Comparison of ENCODE assay signal across 14 cellular contexts in genomic region chr6:11766056-11766455, GRCh38. TPM values are rescaled to one million over a fixed set of nuclear protein-coding genes. Genes with fewer than 3 reads are reported as not detected.
DNase-seq lines count a peak whose midpoint lies in the region; TF ChIP-seq lines count a peak whose summit lies in the region.
"Had no signal": no experiment of that assay in that cellular context is flagged by ENCODE, and none has a peak within 500 bp of the region (broad histone marks: within the 10 kb centered on the region; RNA-seq: fewer than 3 reads in every experiment).

No MANE protein-coding gene starts in this region.

- H3K4me3 ChIP-seq in GM06990 (replicated peaks; ENCODE audit: low read depth, low read length) (no peak overlapping the region), SK-N-SH (ENCODE audit: low read depth in 2 of 2, low read length in 1 of 2) (no peak overlapping the region), sigmoid colon (no peak overlapping the region), lower leg skin (ENCODE audit: low read depth, poor library complexity, severe bottlenecking) (no peak overlapping the region), OCI-LY7 (ENCODE audit: low read depth, low read length, poor library complexity, severe bottlenecking) (no peak overlapping the region)

- H3K9me2 ChIP-seq in SK-N-SH (no peaks in the 10 kb centered on the region), OCI-LY7 (ENCODE audit: insufficient read depth, low read length) (no peaks in the 10 kb centered on the region)

- intact Hi-C loops in sigmoid colon (cut with DNase I) (no loop called here), lower leg skin (cut with DNase I; ENCODE audit: low total_unique reads) (no loop called here), OCI-LY7 (cut with micrococcal nuclease; ENCODE audit: unreplicated experiment) (no loop called here)

- TF ChIP-seq POLR2A in sigmoid colon (IDR thresholded peaks at IDR 0.05) (no peak), lower leg skin (IDR thresholded peaks at IDR 0.05) (no peak)

- peak; percentile 12 for TF ChIP-seq CTCF in GM06990 (IDR thresholded peaks at IDR 0.05; ENCODE audit: insufficient read depth, low read length, poor library complexity, severe bottlenecking)
- peak; percentile 38 for TF ChIP-seq CTCF in SK-N-SH (IDR thresholded peaks at IDR 0.05)
- TF ChIP-seq CTCF in sigmoid colon (IDR thresholded peaks at IDR 0.05), result no peak
- TF ChIP-seq CTCF in lower leg skin (IDR thresholded peaks at IDR 0.05), result no peak
- no peak for TF ChIP-seq CTCF in OCI-LY7 (conservative IDR thresholded peaks at IDR 0.05; ENCODE audit: low read length)

- no peaks in the 10 kb centered on the region for H3K79me2 ChIP-seq in SK-N-SH (ENCODE audit: insufficient read depth)
- H3K79me2 ChIP-seq in OCI-LY7 (ENCODE audit: insufficient read depth, low read depth, low read length), result no peaks in the 10 kb centered on the region

- peak overlapping the region; percentile 15; the same call in 1 of the 2 replicates for H2AFZ ChIP-seq in SK-N-SH (ENCODE audit: low read depth)
- H2AFZ ChIP-seq in OCI-LY7 (ENCODE audit: low read length), result no peak overlapping the region

- WGBS in SK-N-SH (ENCODE audit: low lambda C conversion rate), result 0% methylated on average over 2 of the region's 2 CpGs
- WGBS in sigmoid colon, 2 donors, result 79 to 86% methylated on average over 2 of the region's 2 CpGs
- 40 to 44% methylated on average over 2 of the region's 2 CpGs for WGBS in lower leg skin, 2 donors

- peaks cover 7 to 35% of the 10 kb centered on the region in 2 experiments for H3K4me1 ChIP-seq in SK-N-SH (ENCODE audit: control insufficient read depth in 1 of 2, insufficient read depth in 2 of 2, low read depth in 1 of 2, low read length in 1 of 2)
- peaks cover 0 to 78% (median 51%) of the 10 kb centered on the region in 4 donors for H3K4me1 ChIP-seq in sigmoid colon
- H3K4me1 ChIP-seq in OCI-LY7 (ENCODE audit: insufficient read depth, low read length, poor library complexity, severe bottlenecking), result no peaks in the 10 kb centered on the region

- TF ChIP-seq EP300 in SK-N-SH (IDR thresholded peaks at IDR 0.05; ENCODE audit: borderline replicate concordance in 1 of 2, low read depth in 1 of 2, low read length in 1 of 2) (no peak), sigmoid colon (IDR thresholded peaks at IDR 0.05) (no peak)

- peak overlapping the region; percentile 54; the same call in 1 of the 2 replicates for H3K9ac ChIP-seq in SK-N-SH

- H3K9me3 ChIP-seq in SK-N-SH (no peaks in the 10 kb centered on the region), sigmoid colon (no peaks in the 10 kb centered on the region), OCI-LY7 (ENCODE audit: low read length) (no peaks in the 10 kb centered on the region)

- BruUV-seq in OCI-LY7 (replicated peaks; lab: Mats Ljungman, UMichigan), result no TSS peak

- CTCF ChIA-PET in SK-N-SH (lab: Yijun Ruan, JAX) (interaction anchor here (0.7 to 1.0 kb wide), 2 partner anchors 11 to 13 kb away, joined by 3 to 4 read pairs; no protein-coding TSS in a partner anchor), OCI-LY7 (lab: Charles Lee; ENCODE audit: unreplicated experiment) (no interaction called here)

- H3K36me3 ChIP-seq in GM06990 (ENCODE audit: control insufficient read depth, insufficient read depth, low read length) (no peaks in the 10 kb centered on the region), SK-N-SH (replicated peaks in 1 of 2; ENCODE audit: control insufficient read depth in 1 of 2, insufficient read depth in 2 of 2, low read length in 1 of 2) (no peaks in the 10 kb centered on the region), sigmoid colon (no peaks in the 10 kb centered on the region), OCI-LY7 (ENCODE audit: insufficient read depth, low read length) (no peaks in the 10 kb centered on the region)

- H3K4me2 ChIP-seq in SK-N-SH, result peak overlapping the region; percentile 20; the same call in 1 of the 2 replicates
- H3K4me2 ChIP-seq in OCI-LY7 (ENCODE audit: low read length), result no peak overlapping the region

- POLR2A ChIA-PET in SK-N-SH (lab: Yijun Ruan, JAX) (interaction anchor here (0.6 kb wide), 1 partner anchor 183 kb away, joined by 3 read pairs; no protein-coding TSS in a partner anchor), OCI-LY7 (lab: Charles Lee) (no interaction called here)

- peaks cover 34% of the 10 kb centered on the region for H3F3A ChIP-seq in SK-N-SH (replicated peaks; ENCODE audit: insufficient read depth)

- H3K27ac ChIP-seq in SK-N-SH (ENCODE audit: low read depth in 2 of 2, low read length in 1 of 2) (peak overlapping the region; percentile 72 to 97; a peak in 3 of 4 replicates), epithelial cell of prostate (peak overlapping the region; percentile 100), sigmoid colon (peak overlapping the region in 3 of 4 donors; percentile 46 to 69 (median 63)), OCI-LY7 (ENCODE audit: low read depth, low read length, poor library complexity, severe bottlenecking) (no peak overlapping the region)

- H4K20me1 ChIP-seq in SK-N-SH (ENCODE audit: insufficient read depth) (no peaks in the 10 kb centered on the region), OCI-LY7 (ENCODE audit: insufficient read depth, low read length) (no peaks in the 10 kb centered on the region)

- no peaks in the 10 kb centered on the region for H3K27me3 ChIP-seq in GM06990 (replicated peaks; ENCODE audit: control insufficient read depth, insufficient read depth, low read length)
- H3K27me3 ChIP-seq in SK-N-SH (ENCODE audit: insufficient read depth), result no peaks in the 10 kb centered on the region
- H3K27me3 ChIP-seq in sigmoid colon, result no peaks in the 10 kb centered on the region

- DNase-seq in GM06990 (ENCODE audit: extremely low read depth, insufficient read length), result no peak
- DNase-seq in SK-N-SH, result no peak
- no peak for DNase-seq in epithelial cell of prostate (ENCODE audit: low read depth, low spot score)
- DNase-seq in sigmoid colon, result no peak
- DNase-seq in lower leg skin (ENCODE audit: low spot score in 2 of 2), result no peak
- no peak for DNase-seq in NK-92 (lab: John Stamatoyannopoulos, UW; ENCODE audit: unreplicated experiment)
- DNase-seq in OCI-LY7 (ENCODE audit: low spot score), result no peak
- DNase-seq in NAMALWA (ENCODE audit: low spot score), result no peak
- DNase-seq: activated CD8-positive, alpha-beta memory T cell treated with anti-CD3 and anti-CD28 coated beads, Interleukin-2, amount 10 ng/mL, durations not matched to agents 7 days and 5 days; COR-L47; NCI-H1105 treated with DMSO at 0.1 percent for 48 hours; NCI-H524; substantia nigra had no signal

- TF ChIP-seq RAD21 in SK-N-SH (IDR thresholded peaks at IDR 0.05; ENCODE audit: low read length), result no peak

TF ChIP-seq in SK-N-SH, 30 proteins besides CTCF, POLR2A, EP300 and RAD21 (continues in another document):
- no peak for TF ChIP-seq SIN3A (IDR thresholded peaks at IDR 0.05; ENCODE audit: borderline replicate concordance, low read depth, low read length)
- no peak for TF ChIP-seq RFX5 (IDR thresholded peaks at IDR 0.05; ENCODE audit: low read length)
- no peak for TF ChIP-seq REST (IDR thresholded peaks at IDR 0.05; ENCODE audit: low read depth, low read length)
- no peak for TF ChIP-seq TCF12 (IDR thresholded peaks at IDR 0.05)
- no peak for TF ChIP-seq FOXJ3 (CRISPR knock-in tag; IDR thresholded peaks at IDR 0.05)
- TF ChIP-seq RCOR1 (IDR thresholded peaks at IDR 0.05; ENCODE audit: low read length), result no peak
- TF ChIP-seq ELF1 (IDR thresholded peaks at IDR 0.05), result no peak
- TF ChIP-seq USF1 (IDR thresholded peaks at IDR 0.05; ENCODE audit: borderline replicate concordance, low read depth), result no peak
- no peak for TF ChIP-seq CHD2 (IDR thresholded peaks at IDR 0.05; ENCODE audit: low read length, partially characterized antibody)
- no peak for TF ChIP-seq FOSL2 (IDR thresholded peaks at IDR 0.05; ENCODE audit: borderline replicate concordance, low read depth)
- no peak for TF ChIP-seq POLR2AphosphoS5 (IDR thresholded peaks at IDR 0.05; ENCODE audit: low read depth, low read length)
- TF ChIP-seq TAF1 (IDR thresholded peaks at IDR 0.05; ENCODE audit: borderline replicate concordance, low read depth, low read length), result no peak

RNA-seq across cellular contexts. Expression of gene ADTRP, which starts 12.5 kb away (rescaled TPM):
- polyA plus RNA-seq in SK-N-SH (2012; rRNA removed) (0.84 and 1.2 TPM in 2 replicates), sigmoid colon (10 to 100 TPM; 27.6 to 86.9 (median 34.7) TPM)
- polyA plus RNA-seq in SK-N-SH (2012; cell fraction: cytosol; rRNA removed), result 0.35 and 0.53 TPM in 2 replicates
- 0.72 and 1.6 TPM in 2 replicates for polyA plus RNA-seq in SK-N-SH (2012; cell fraction: nucleus; rRNA removed)
- total RNA-seq in sigmoid colon (under 1 TPM in 1 of 4 donors, not detected in 3; 0.36 TPM), lower leg skin (10 to 100 TPM in 3 of 4 donors, 1 to 10 TPM in 1; 9.1 to 40.4 (median 21.8) TPM), OCI-LY7 (2022) (not detected in 2 replicates)
- total RNA-seq in OCI-LY7 (2014; rRNA removed; shearing (Covaris generic)), result not detected in 2 replicates
- total RNA-seq: Right ventricle myocardium inferior had no signal

Comparison
In these comparisons a context has a peak if more than half of its experiments do, and no peak if none do; other contexts are left out.
1. CTCF ChIP-seq: peak in GM06990 (single experiment) and SK-N-SH (single experiment); none in sigmoid colon (0 of 4), lower leg skin (0 of 3) and OCI-LY7 (single experiment).
2. RNA of gene ADTRP, which starts 12.5 kb away (total RNA-seq): 9.1 to 40.4 TPM in lower leg skin; 0.36 TPM in sigmoid colon and not detected in OCI-LY7; every median in the first group is over 4 times any median in the second.